8 cellular contexts compared by ENCODE assay signal in genomic region chr1:101235696-101236545, GRCh38. TPM values are rescaled to one million over a fixed set of nuclear protein-coding genes. Genes with fewer than 3 reads are reported as not detected.
DNase-seq lines count a peak whose midpoint lies in the region; ATAC-seq and TF ChIP-seq lines count a peak whose summit lies in the region.

No MANE protein-coding gene starts in this region.

- no peaks in the 10 kb centered on the region for H3K27me3 ChIP-seq in SU-DHL-6 (ENCODE audit: low read length)
- peaks cover 10% of the 10 kb centered on the region; the same call in 1 of the 2 replicates for H3K27me3 ChIP-seq in iPS DF 6.9 (ENCODE audit: control insufficient read depth, insufficient read depth, low read length)
- no peaks in the 10 kb centered on the region for H3K27me3 ChIP-seq in skeletal muscle satellite cell (ENCODE audit: control insufficient read depth, insufficient read depth, low read length)

- DNase-seq in NCI-H510A treated with DMSO at 0.1 percent for 48 hours (lab: John Stamatoyannopoulos, UW) (peak; percentile 17), NCI-H510A (lab: John Stamatoyannopoulos, UW) (no peak), amniotic epithelial cell (ENCODE audit: low read depth) (peak; percentile 27), iPS DF 6.9 (ENCODE audit: low read depth, low spot score) (no peak), NCI-H1694 treated with DMSO at 0.1 percent for 48 hours (lab: John Stamatoyannopoulos, UW) (no peak)

- no peaks in the 10 kb centered on the region for H3F3A ChIP-seq in SU-DHL-6 (ENCODE audit: insufficient read depth)

- H3K4me3 ChIP-seq in SU-DHL-6 (ENCODE audit: insufficient read depth, low read length, poor library complexity, severe bottlenecking) (peak overlapping the region; percentile 55), iPS DF 6.9 (ENCODE audit: low read length) (peak overlapping the region; percentile 94; the same call in 1 of the 2 replicates), skeletal muscle satellite cell (ENCODE audit: low read length) (peak overlapping the region; percentile 87)

- H3K79me2 ChIP-seq in SU-DHL-6 (ENCODE audit: insufficient read depth, low read length) = no peaks in the 10 kb centered on the region

- no peak overlapping the region for H2AFZ ChIP-seq in SU-DHL-6 (ENCODE audit: low read depth, low read length, severe bottlenecking)

- H3K27ac ChIP-seq in SU-DHL-6 (ENCODE audit: low read depth, low read length) (no peak overlapping the region), iPS DF 6.9 (ENCODE audit: low read length) (no peak overlapping the region)

- no peaks in the 10 kb centered on the region for H4K20me1 ChIP-seq in SU-DHL-6 (ENCODE audit: low read depth, low read length)

- no peaks in the 10 kb centered on the region for H3K9me3 ChIP-seq in SU-DHL-6 (ENCODE audit: insufficient read depth, low read length)
- H3K9me3 ChIP-seq in iPS DF 6.9 (ENCODE audit: control insufficient read depth, insufficient read depth, low read length) = no peaks in the 10 kb centered on the region
- H3K9me3 ChIP-seq in skeletal muscle satellite cell (replicated peaks; ENCODE audit: low read length) = no peaks in the 10 kb centered on the region

- no peak overlapping the region for H3K9ac ChIP-seq in SU-DHL-6 (ENCODE audit: low read length)
- H3K9ac ChIP-seq in skeletal muscle satellite cell (ENCODE audit: low read depth, low read length) = peak overlapping the region; percentile 92

- H3K4me1 ChIP-seq in iPS DF 6.9 (ENCODE audit: control insufficient read depth, insufficient read depth, low read length) = 0 out of 2 replicates have a peak, but pooled peaks cover 1% of the 10 kb centered on the region
- H3K4me1 ChIP-seq in skeletal muscle satellite cell (ENCODE audit: control insufficient read depth, insufficient read depth, low read length) = peaks cover 10% of the 10 kb centered on the region

- H3K9me2 ChIP-seq in SU-DHL-6 (replicated peaks; ENCODE audit: insufficient read depth, low read length) = no peaks in the 10 kb centered on the region

- WGBS in iPS DF 6.9 (ENCODE audit: insufficient coverage, insufficient read length) = no CpG with 5 or more reads among the region's 44 CpGs

- H3K36me3 ChIP-seq in SU-DHL-6 (ENCODE audit: low read length) (no peaks in the 10 kb centered on the region), iPS DF 6.9 (ENCODE audit: control insufficient read depth, insufficient read depth, low read length) (peaks cover 5% of the 10 kb centered on the region; the same call in 1 of the 2 replicates), skeletal muscle satellite cell (ENCODE audit: insufficient read depth, low read length) (peaks cover 20% of the 10 kb centered on the region)

- TF ChIP-seq CTCF in SU-DHL-6 (IDR thresholded peaks at IDR 0.05; ENCODE audit: insufficient read depth, low read length, poor library complexity, severe bottlenecking) = no peak

- H3K4me2 ChIP-seq in SU-DHL-6 (ENCODE audit: low read depth, low read length, poor library complexity, severe bottlenecking) (peak overlapping the region; percentile 82), skeletal muscle satellite cell (ENCODE audit: low read length) (peak overlapping the region; percentile 90)

- ATAC-seq in HG03064 (IDR thresholded peaks at IDR 0.05; ENCODE audit: low read depth, unreplicated experiment) = peak; percentile 41

RNA-seq across cellular contexts. Expression of gene S1PR1, which starts 0.9 kb away (rescaled TPM):
- 0.44 and 1.3 TPM in 2 replicates for total RNA-seq in skeletal muscle satellite cell (2012; rRNA removed)

Comparison
In these comparisons a context has a peak if more than half of its experiments do, and no peak if none do; other contexts are left out.
1. DNase-seq: peak in NCI-H510A treated with DMSO at 0.1 percent for 48 hours (single experiment) and amniotic epithelial cell (single experiment); none in NCI-H510A (single experiment), iPS DF 6.9 (single experiment) and NCI-H1694 treated with DMSO at 0.1 percent for 48 hours (single experiment).
2. Peak in every context shown above with its lines, with median percentiles within 50 percentile points of each other: H3K4me3 ChIP-seq.